12 cellular contexts compared by ENCODE assay signal in the genomic region with DNA sequence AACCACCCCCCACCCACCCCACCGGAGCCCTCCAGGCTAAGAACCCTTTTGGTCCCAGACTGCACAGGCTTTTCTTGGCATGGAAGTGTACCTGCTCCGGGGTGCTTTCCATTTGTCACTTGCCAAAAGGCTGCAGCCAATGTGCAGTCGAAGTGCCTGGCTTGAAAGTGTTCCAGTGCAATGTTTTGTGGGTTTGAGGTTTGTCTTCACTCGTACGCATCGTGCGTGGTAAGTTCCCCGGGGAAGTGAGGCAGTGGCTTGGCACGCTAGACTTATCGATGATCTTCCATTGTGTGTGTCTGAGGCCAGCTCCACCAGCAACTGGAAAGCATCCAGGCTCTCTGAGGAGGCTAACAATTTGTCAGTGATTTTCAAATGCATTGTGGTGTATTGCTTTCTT.
DNase-seq lines count a peak whose midpoint lies in the region; ATAC-seq lines count a peak whose summit lies in the region.
"Had no signal": no experiment of that assay in that cellular context is flagged by ENCODE, and none has a peak within 500 bp of the region (broad histone marks: within the 10 kb centered on the region; RNA-seq: fewer than 3 reads in every experiment).

No MANE protein-coding gene starts in this region.

- H3K4me1 ChIP-seq in SJCRH30 = peaks cover 18% of the 10 kb centered on the region
- H3K4me1 ChIP-seq: adrenal gland, sigmoid colon had no signal

- no peaks in the 10 kb centered on the region for H3K9me3 ChIP-seq in SJCRH30 (replicated peaks)
- H3K9me3 ChIP-seq: adrenal gland had no signal

- DNase-seq in DMS79 treated with DMSO at 0.1 percent for 48 hours (lab: John Stamatoyannopoulos, UW) (peak; percentile 27), SJCRH30 (peak; percentile 84 to 90), glomerular visceral epithelial cell (ENCODE audit: extremely low spot score) (peak; percentile 69), medulla oblongata (ENCODE audit: extremely low spot score) (no peak), NCI-H187 treated with DMSO at 0.1 percent for 48 hours (lab: John Stamatoyannopoulos, UW) (no peak)
- DNase-seq: adrenal gland, NCI-H1105 treated with DMSO at 0.1 percent for 48 hours, SIG-M5, sigmoid colon had no signal

- H3K27me3 ChIP-seq in SJCRH30 = no peaks in the 10 kb centered on the region
- H3K27me3 ChIP-seq: adrenal gland, sigmoid colon had no signal

- no peaks in the 10 kb centered on the region for H3K36me3 ChIP-seq in SJCRH30
- H3K36me3 ChIP-seq: adrenal gland, sigmoid colon had no signal

- peak overlapping the region; percentile 10 for H3K4me3 ChIP-seq in SJCRH30
- H3K4me3 ChIP-seq: adrenal gland, sigmoid colon had no signal

- peak overlapping the region; percentile 60 for H3K27ac ChIP-seq in SJCRH30
- H3K27ac ChIP-seq: adrenal gland, sigmoid colon had no signal

- ATAC-seq in HG02642 (IDR thresholded peaks at IDR 0.05; ENCODE audit: poor library complexity, unreplicated experiment) = peak; percentile 72
- ATAC-seq in HG02588 (IDR thresholded peaks at IDR 0.05; ENCODE audit: unreplicated experiment) = no peak
- ATAC-seq in GM19324 (IDR thresholded peaks at IDR 0.05; ENCODE audit: low FRiP score, unreplicated experiment) = no peak

Comparison
In these comparisons a context has a peak if more than half of its experiments do, and no peak if none do; other contexts are left out.
1. DNase-seq: peak in DMS79 treated with DMSO at 0.1 percent for 48 hours (single experiment), SJCRH30 (2 of 2) and glomerular visceral epithelial cell (single experiment); none in medulla oblongata (single experiment) and NCI-H187 treated with DMSO at 0.1 percent for 48 hours (single experiment).